26 cellular contexts compared by ENCODE assay signal in the genomic region with DNA sequence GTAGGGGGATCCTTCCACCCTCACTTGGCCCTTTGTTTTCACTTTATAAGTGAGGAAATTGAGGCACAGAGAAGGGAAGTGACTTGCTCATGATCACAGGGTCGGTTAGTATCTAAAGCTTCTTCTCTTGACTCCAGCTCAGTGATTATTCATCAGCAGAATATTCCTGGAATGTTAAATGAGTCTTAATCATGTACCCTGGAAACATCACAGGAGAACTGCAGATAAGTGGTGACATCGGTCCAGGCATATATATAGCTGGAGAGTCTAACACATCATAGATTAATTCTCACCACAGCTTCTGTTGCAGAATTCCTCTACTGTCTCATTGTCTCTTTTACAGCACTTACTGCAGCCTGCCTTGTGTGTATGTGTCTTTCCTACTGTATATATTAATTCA.
"Had no signal": no experiment of that assay in that cellular context is flagged by ENCODE, and none has a peak within 500 bp of the region (broad histone marks: within the 10 kb centered on the region; RNA-seq: fewer than 3 reads in every experiment).

No MANE protein-coding gene starts in this region.

- H3K4me3 ChIP-seq: body of pancreas, heart right ventricle, lower lobe of right lung, right lobe of liver, tibial artery, uterus had no signal

- DNase-seq: activated CD4-positive, alpha-beta T cell treated with anti-CD3 and anti-CD28 coated beads, Interleukin-2, amount 50 U/mL, for 48 hours; activated CD8-positive, alpha-beta memory T cell treated with anti-CD3 and anti-CD28 coated beads, Interleukin-2, amount 50 U/mL, for 48 hours; activated naive CD4-positive, alpha-beta T cell treated with anti-CD3 and anti-CD28 coated beads for 36 hours; activated naive CD8-positive, alpha-beta T cell treated with anti-CD3 and anti-CD28 coated beads, Interleukin-2, amount 10 ng/mL, durations not matched to agents 7 days and 5 days; activated T-cell treated with anti-CD3 and anti-CD28 coated beads, Interleukin-2, amount 50 U/mL, for 4 hours; amygdala; body of pancreas; caudate nucleus; effector CD4-positive, alpha-beta T cell; foreskin fibroblast; heart right ventricle; lower lobe of right lung; naive B cell; nucleus accumbens; right lobe of liver; small intestine; stimulated activated CD4-positive, alpha-beta T cell treated with anti-CD3 and anti-CD28 coated beads, Interleukin-2, amount 100 ng/mL, for 24 hours; stimulated activated naive CD8-positive, alpha-beta T cell treated with anti-CD3 and anti-CD28 coated beads, Interleukin-15, amount 100 ng/mL, for 72 hours; tibial artery; uterus had no signal

- H3K36me3 Mint-ChIP-seq: activated naive CD8-positive, alpha-beta T cell treated with anti-CD3 and anti-CD28 coated beads, Interleukin-2, amount 10 ng/mL, durations not matched to agents 7 days and 5 days; naive B cell; stimulated activated effector memory CD8-positive, alpha-beta T cell treated with anti-CD3 and anti-CD28 coated beads, Interleukin-12 subunit alpha, Interleukin-12 subunit beta, amount 100 ng/mL, for 72 hours had no signal

- H3K27me3 Mint-ChIP-seq: dendritic cell treated with granulocyte-macrophage colony-stimulating factor and Interleukin-4, amounts not matched to agents 40 ng/mL and 50 ng/mL, for 4 days had no signal

- H3K4me1 Mint-ChIP-seq: activated naive CD8-positive, alpha-beta T cell treated with anti-CD3 and anti-CD28 coated beads, Interleukin-2, amount 10 ng/mL, durations not matched to agents 7 days and 5 days; naive B cell; stimulated activated effector memory CD8-positive, alpha-beta T cell treated with anti-CD3 and anti-CD28 coated beads, Interleukin-12 subunit alpha, Interleukin-12 subunit beta, amount 100 ng/mL, for 72 hours; stimulated activated naive CD8-positive, alpha-beta T cell treated with anti-CD3 and anti-CD28 coated beads, Interleukin-15, amount 100 ng/mL, for 72 hours had no signal

- FAIRE-seq: endometrium, keratinocyte, small intestine had no signal

- H3K36me3 ChIP-seq: heart right ventricle, lower lobe of right lung, tibial artery, uterus had no signal

- H3K9me3 Mint-ChIP-seq: activated naive CD4-positive, alpha-beta T cell treated with anti-CD3 and anti-CD28 coated beads for 36 hours; activated naive CD8-positive, alpha-beta T cell treated with anti-CD3 and anti-CD28 coated beads, Interleukin-2, amount 10 ng/mL, durations not matched to agents 7 days and 5 days; activated T-cell treated with anti-CD3 and anti-CD28 coated beads, Interleukin-2, amount 50 U/mL, for 4 hours; dendritic cell treated with granulocyte-macrophage colony-stimulating factor and Interleukin-4, amounts not matched to agents 40 ng/mL and 50 ng/mL, for 4 days; T-helper 2 cell treated with Interferon-gamma antibody and Interleukin-4, amounts not matched to agents 5 μg/mL and 100 μg/mL, for 36 hours had no signal

- ATAC-seq: activated T-cell treated with anti-CD3 and anti-CD28 coated beads, Interleukin-2, amount 50 U/mL, for 4 hours; body of pancreas; heart right ventricle; left lobe of liver; lower lobe of right lung; right lobe of liver; stimulated activated effector memory CD8-positive, alpha-beta T cell treated with anti-CD3 and anti-CD28 coated beads, Interleukin-12 subunit alpha, Interleukin-12 subunit beta, amount 100 ng/mL, for 72 hours; stimulated activated naive CD8-positive, alpha-beta T cell treated with anti-CD3 and anti-CD28 coated beads, Interleukin-15, amount 100 ng/mL, for 72 hours had no signal

- H3K27me3 ChIP-seq: body of pancreas, heart right ventricle, right lobe of liver, tibial artery, uterus had no signal

- H3K27ac Mint-ChIP-seq: activated naive CD4-positive, alpha-beta T cell treated with anti-CD3 and anti-CD28 coated beads for 36 hours; activated naive CD8-positive, alpha-beta T cell treated with anti-CD3 and anti-CD28 coated beads, Interleukin-2, amount 10 ng/mL, durations not matched to agents 7 days and 5 days; dendritic cell treated with granulocyte-macrophage colony-stimulating factor and Interleukin-4, amounts not matched to agents 40 ng/mL and 50 ng/mL, for 4 days; naive B cell; stimulated activated effector memory CD8-positive, alpha-beta T cell treated with anti-CD3 and anti-CD28 coated beads, Interleukin-12 subunit alpha, Interleukin-12 subunit beta, amount 100 ng/mL, for 72 hours; stimulated activated naive CD8-positive, alpha-beta T cell treated with anti-CD3 and anti-CD28 coated beads, Interleukin-15, amount 100 ng/mL, for 72 hours; T-helper 2 cell treated with Interferon-gamma antibody and Interleukin-4, amounts not matched to agents 5 μg/mL and 100 μg/mL, for 36 hours had no signal

- H3K4me3 Mint-ChIP-seq: activated naive CD4-positive, alpha-beta T cell treated with anti-CD3 and anti-CD28 coated beads for 36 hours; activated naive CD8-positive, alpha-beta T cell treated with anti-CD3 and anti-CD28 coated beads, Interleukin-2, amount 10 ng/mL, durations not matched to agents 7 days and 5 days; activated T-cell treated with anti-CD3 and anti-CD28 coated beads, Interleukin-2, amount 50 U/mL, for 4 hours; dendritic cell treated with granulocyte-macrophage colony-stimulating factor and Interleukin-4, amounts not matched to agents 40 ng/mL and 50 ng/mL, for 4 days; naive B cell; stimulated activated effector memory CD8-positive, alpha-beta T cell treated with anti-CD3 and anti-CD28 coated beads, Interleukin-12 subunit alpha, Interleukin-12 subunit beta, amount 100 ng/mL, for 72 hours; stimulated activated naive CD8-positive, alpha-beta T cell treated with anti-CD3 and anti-CD28 coated beads, Interleukin-15, amount 100 ng/mL, for 72 hours; T-helper 2 cell treated with Interferon-gamma antibody and Interleukin-4, amounts not matched to agents 5 μg/mL and 100 μg/mL, for 36 hours had no signal
